ENCODE assay signal across 32 cellular contexts in the genomic region with DNA sequence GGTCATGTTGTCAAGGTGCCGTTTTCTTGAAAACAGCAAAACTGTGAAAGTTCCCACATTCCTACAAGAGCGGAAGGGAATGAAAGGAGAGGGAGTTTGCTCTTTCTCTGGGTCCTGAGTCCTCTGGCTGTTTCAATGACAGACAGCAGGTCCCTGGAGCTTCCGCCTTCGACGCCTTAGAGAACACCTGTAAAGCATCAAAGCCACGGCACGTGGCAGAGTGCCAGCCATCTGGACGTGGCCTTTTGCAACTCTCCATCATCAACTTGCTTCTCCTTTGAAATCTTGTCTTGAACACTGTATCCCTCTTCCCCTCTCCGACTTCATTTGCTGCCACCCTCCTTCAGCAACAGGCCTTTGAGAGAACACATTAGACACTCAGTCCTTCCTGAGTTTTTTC.
"Had no signal": no experiment of that assay in that cellular context is flagged by ENCODE, and none has a peak within 500 bp of the region (broad histone marks: within the 10 kb centered on the region; RNA-seq: fewer than 3 reads in every experiment).

No MANE protein-coding gene starts in this region.

- H3K27me3 ChIP-seq: cardiac muscle cell, SJCRH30 had no signal

- H3K4me2 ChIP-seq: KMS-11 had no signal

- H3K36me3 ChIP-seq: cardiac muscle cell, SJCRH30 had no signal

- FAIRE-seq: astrocyte, colon had no signal

- DNase-seq: activated B cell treated with CpG ODN at 0.5 μM for 24 hours; activated CD4-positive, alpha-beta T cell treated with anti-CD3 and anti-CD28 coated beads for 1 hour; activated CD4-positive, alpha-beta T cell treated with anti-CD3 and anti-CD28 coated beads, Interleukin-2, amount 10 ng/mL, durations not matched to agents 24 days and 14 days; activated CD4-positive, alpha-beta T cell treated with anti-CD3 and anti-CD28 coated beads, Interleukin-2, amount 50 U/mL, for 48 hours; activated CD8-positive, alpha-beta memory T cell treated with anti-CD3 and anti-CD28 coated beads, Interleukin-2, amount 10 ng/mL, durations not matched to agents 7 days and 5 days; activated effector memory CD4-positive, alpha-beta T cell treated with Interleukin-2 at 50 U/mL for 16 hours; activated naive CD4-positive, alpha-beta T cell treated with Interleukin-2 at 50 U/mL for 16 hours; activated naive CD8-positive, alpha-beta T cell treated with anti-CD3 and anti-CD28 coated beads, Interleukin-2, amount 50 U/mL, for 24 hours; activated T-cell treated with anti-CD3 and anti-CD28 coated beads, Interleukin-2, amount 50 U/mL, for 24 hours; amniotic stem cell; cerebellar nuclear complex; NCI-H1092; NCI-H1436; NCI-H1930; NCI-H2107; NCI-H2171 treated with DMSO at 0.1 percent for 48 hours; NCI-H226; NCI-H510A; NCI-H526 treated with DMSO at 0.1 percent for 48 hours; NK-92 treated with Interleukin-12 subunit alpha and Interleukin-12 subunit beta, amount 100 ng/mL, for 24 hours; OCI-M1; Right ventricle myocardium superior; SJCRH30; T-helper 17 cell; T-helper 9 cell had no signal

- H3K4me1 ChIP-seq: SJCRH30 had no signal

- H3K4me3 ChIP-seq: cardiac muscle cell, SJCRH30 had no signal

- H3K9ac ChIP-seq: KMS-11 had no signal

- H3K9me3 ChIP-seq: SJCRH30 had no signal

- ATAC-seq: activated CD8-positive, alpha-beta memory T cell treated with anti-CD3 and anti-CD28 coated beads, Interleukin-2, amount 10 ng/mL, durations not matched to agents 7 days and 5 days; activated naive CD4-positive, alpha-beta T cell treated with anti-CD3 and anti-CD28 coated beads, Interleukin-2, amount 50 U/mL, for 72 hours; activated naive CD8-positive, alpha-beta T cell treated with anti-CD3 and anti-CD28 coated beads, Interleukin-2, amount 50 U/mL, for 24 hours; Panc1; T-helper 17 cell had no signal

- H3K27ac ChIP-seq: cardiac muscle cell, KMS-11, RWPE1, SJCRH30 had no signal
